ENCODE assay signal across 15 cellular contexts in the genomic region with DNA sequence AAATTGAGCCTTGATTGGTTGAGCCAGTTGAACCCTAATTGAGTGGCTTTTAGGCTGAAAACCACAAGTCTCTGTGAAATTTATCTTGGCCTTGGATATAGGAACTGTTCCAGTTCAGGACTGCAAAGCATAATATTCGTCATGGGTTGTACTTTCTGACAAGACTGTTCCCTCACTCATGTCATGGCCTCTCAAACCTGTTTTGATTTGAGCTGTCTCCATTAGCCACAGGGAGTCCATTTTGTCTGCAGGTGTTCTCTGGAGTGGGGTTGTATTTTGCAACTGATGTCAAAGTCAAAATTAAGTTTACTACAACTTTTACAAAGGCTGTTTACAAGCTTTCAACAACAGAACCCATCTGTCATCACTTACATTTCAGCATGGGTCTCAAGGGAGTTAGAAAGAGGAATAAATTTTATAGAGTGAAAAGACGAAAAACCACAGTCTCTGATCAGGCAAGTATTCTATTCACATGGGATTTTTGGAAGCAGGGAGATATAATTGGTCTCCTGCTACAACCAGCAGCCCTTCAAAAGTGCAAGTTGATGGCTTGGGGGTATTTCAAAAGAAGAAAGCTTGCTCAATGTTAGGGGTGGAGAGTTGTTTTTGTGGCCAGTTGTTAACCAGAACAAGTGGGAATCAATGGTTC.
DNase-seq lines count a peak whose midpoint lies in the region; ATAC-seq and TF ChIP-seq lines count a peak whose summit lies in the region.
"Had no signal": no experiment of that assay in that cellular context is flagged by ENCODE, and none has a peak within 500 bp of the region (broad histone marks: within the 10 kb centered on the region; RNA-seq: fewer than 3 reads in every experiment).

No MANE protein-coding gene starts in this region.

- no peak for ATAC-seq in HG02885 (IDR thresholded peaks at IDR 0.05; ENCODE audit: poor library complexity, unreplicated experiment)
- no peak for ATAC-seq in activated naive CD8-positive, alpha-beta T cell treated with anti-CD3 and anti-CD28 coated beads, Interleukin-2, amount 50 U/mL, for 24 hours
- ATAC-seq: A549 had no signal

- no peaks in the 10 kb centered on the region for H3K27me3 Mint-ChIP-seq in activated naive CD8-positive, alpha-beta T cell treated with anti-CD3 and anti-CD28 coated beads, Interleukin-2, amount 50 U/mL, for 24 hours
- H3K27me3 Mint-ChIP-seq: CD4-positive, CD25-positive, alpha-beta regulatory T cell had no signal

- no peak overlapping the region for H3K4ac ChIP-seq in mesendoderm (ENCODE audit: low read depth, low read length)

- no peaks in the 10 kb centered on the region for H3K4me1 Mint-ChIP-seq in activated naive CD8-positive, alpha-beta T cell treated with anti-CD3 and anti-CD28 coated beads, Interleukin-2, amount 50 U/mL, for 24 hours
- H3K4me1 Mint-ChIP-seq: CD4-positive, CD25-positive, alpha-beta regulatory T cell had no signal

- H3K56ac ChIP-seq in mesendoderm (ENCODE audit: low read length), result no peak overlapping the region

- H3K36me3 Mint-ChIP-seq in activated naive CD8-positive, alpha-beta T cell treated with anti-CD3 and anti-CD28 coated beads, Interleukin-2, amount 50 U/mL, for 24 hours (ENCODE audit: low read depth), result no peaks in the 10 kb centered on the region
- H3K36me3 Mint-ChIP-seq: CD4-positive, CD25-positive, alpha-beta regulatory T cell had no signal

- no peak overlapping the region for H2BK5ac ChIP-seq in mesendoderm (ENCODE audit: low read length)

- H3K4me1 ChIP-seq in A673 (ENCODE audit: insufficient read depth, low read length, poor library complexity, severe bottlenecking) (peaks cover 24% of the 10 kb centered on the region), mesendoderm (ENCODE audit: control insufficient read depth, low read depth, low read length) (no peaks in the 10 kb centered on the region)
- H3K4me1 ChIP-seq: A549 had no signal

- POLR2A ChIA-PET in A673 (lab: Charles Lee; ENCODE audit: low non-redundant PET), result no interaction called here
- POLR2A ChIA-PET in HEK293T (lab: Yijun Ruan, JAX), result no interaction called here

- DNase-seq in A673 (ENCODE audit: low spot score), result peak; percentile 80
- no peak for DNase-seq in HEK293T (ENCODE audit: extremely low spot score)
- peak; percentile 86 for DNase-seq in SK-N-MC (ENCODE audit: low read depth, low spot score)
- DNase-seq in mesendoderm, result no peak
- DNase-seq in foreskin melanocyte, result no peak
- DNase-seq in stimulated activated CD8-positive, alpha-beta memory T cell treated with anti-CD3 and anti-CD28 coated beads, Interleukin-4, amount 100 ng/mL, for 48 hours, result no peak
- no peak for DNase-seq in activated naive CD8-positive, alpha-beta T cell treated with anti-CD3 and anti-CD28 coated beads, Interleukin-2, amount 50 U/mL, for 24 hours
- DNase-seq: CD4-positive, CD25-positive, alpha-beta regulatory T cell; KG1; NCI-H1417; NCI-H1930; NCI-H524 treated with DMSO at 0.1 percent for 48 hours; PC-9 had no signal

- H3K4me3 ChIP-seq in A673 (ENCODE audit: low read depth, low read length, poor library complexity, severe bottlenecking) (no peak overlapping the region), SK-N-MC (peak overlapping the region; percentile 37), mesendoderm (ENCODE audit: low read length) (no peak overlapping the region)
- H3K4me3 ChIP-seq: A549, PC-9 had no signal

- H3K79me2 ChIP-seq in mesendoderm (ENCODE audit: control insufficient read depth, insufficient read depth, low read length), result no peaks in the 10 kb centered on the region

- H2BK120ac ChIP-seq in mesendoderm (ENCODE audit: low read depth, low read length), result no peak overlapping the region

- H3K36me3 ChIP-seq in A673 (ENCODE audit: insufficient read depth, low read length, poor library complexity, severe bottlenecking), result no peaks in the 10 kb centered on the region
- H3K36me3 ChIP-seq in SK-N-MC (ENCODE audit: insufficient read depth, low read length), result no peaks in the 10 kb centered on the region
- H3K36me3 ChIP-seq in mesendoderm (ENCODE audit: control insufficient read depth, insufficient read depth, low read length), result no peaks in the 10 kb centered on the region

- BruUV-seq in A673 (replicated peaks; lab: Mats Ljungman, UMichigan), result no TSS peak

- intact Hi-C loops in A673 (cut with micrococcal nuclease; ENCODE audit: unreplicated experiment), result no loop called here

- H3K23ac ChIP-seq in mesendoderm (ENCODE audit: low read length), result no peak overlapping the region

- no peak overlapping the region for H2BK15ac ChIP-seq in mesendoderm (replicated peaks; ENCODE audit: low read depth)

- no peak overlapping the region for H2AK5ac ChIP-seq in mesendoderm (ENCODE audit: low read length)

- H3K4me3 Mint-ChIP-seq in activated naive CD8-positive, alpha-beta T cell treated with anti-CD3 and anti-CD28 coated beads, Interleukin-2, amount 50 U/mL, for 24 hours, result no peak overlapping the region
- H3K4me3 Mint-ChIP-seq: CD4-positive, CD25-positive, alpha-beta regulatory T cell had no signal

- no CpG with 5 or more reads among the region's 2 CpGs for WGBS in mesendoderm (ENCODE audit: extremely low coverage, insufficient coverage, low lambda C conversion rate)

- no peaks in the 10 kb centered on the region for H3K27me3 ChIP-seq in A673 (replicated peaks; ENCODE audit: insufficient read depth, low read depth, low read length, poor library complexity)
- H3K27me3 ChIP-seq in mesendoderm (ENCODE audit: insufficient read depth, low read length, poor library complexity), result no peaks in the 10 kb centered on the region

- peak overlapping the region; percentile 56 for H4K8ac ChIP-seq in mesendoderm (ENCODE audit: low read depth, low read length)

- H3K4me2 ChIP-seq in mesendoderm (ENCODE audit: low read length), result no peak overlapping the region
- H3K4me2 ChIP-seq: A549, PC-9 had no signal

- no peaks in the 10 kb centered on the region for H3K9me3 ChIP-seq in A673 (ENCODE audit: low read depth, low read length, poor library complexity, severe bottlenecking)
- no peaks in the 10 kb centered on the region for H3K9me3 ChIP-seq in SK-N-MC (ENCODE audit: low read depth, low read length)
- H3K9me3 ChIP-seq: A549 had no signal

- H4K5ac ChIP-seq in mesendoderm (ENCODE audit: low read length), result no peak overlapping the region

- no peak overlapping the region for H3K9ac ChIP-seq in SK-N-MC (ENCODE audit: insufficient read length)
- H3K9ac ChIP-seq in mesendoderm (ENCODE audit: low read length), result no peak overlapping the region

- TF ChIP-seq CTCF in A673 (conservative IDR thresholded peaks at IDR 0.05; ENCODE audit: low read depth, low read length), result no peak

- no peak overlapping the region for H3K18ac ChIP-seq in mesendoderm (ENCODE audit: low read length)

- H3K9me3 Mint-ChIP-seq in activated naive CD8-positive, alpha-beta T cell treated with anti-CD3 and anti-CD28 coated beads, Interleukin-2, amount 50 U/mL, for 24 hours, result peaks cover 21% of the 10 kb centered on the region

- H3K27ac ChIP-seq in A673 (ENCODE audit: low read depth, low read length, poor library complexity, severe bottlenecking) (peak overlapping the region; percentile 5), SK-N-MC (peak overlapping the region; percentile 62; the same call in 1 of the 2 replicates), mesendoderm (ENCODE audit: low read depth, low read length) (no peak overlapping the region)
- H3K27ac ChIP-seq: A549, PC-9 had no signal

- no peak overlapping the region for H3K27ac Mint-ChIP-seq in activated naive CD8-positive, alpha-beta T cell treated with anti-CD3 and anti-CD28 coated beads, Interleukin-2, amount 50 U/mL, for 24 hours
- H3K27ac Mint-ChIP-seq: CD4-positive, CD25-positive, alpha-beta regulatory T cell had no signal

- H3K79me1 ChIP-seq in mesendoderm (ENCODE audit: low read length), result no peaks in the 10 kb centered on the region

- CTCF ChIA-PET in A673 (lab: Charles Lee), result no interaction called here
- CTCF ChIA-PET in HEK293T (lab: Yijun Ruan, JAX), result no interaction called here

TF ChIP-seq in HEK293T, 16 proteins besides CTCF, POLR2A, EP300 and RAD21:
- TF ChIP-seq PKNOX1 (IDR thresholded peaks at IDR 0.05), result peak; percentile 61
- no peak for TF ChIP-seq SUZ12 (IDR thresholded peaks at IDR 0.05)
TF ChIP-seq in HEK293T: peak in this region for 1.

Comparison
In these comparisons a context has a peak if more than half of its experiments do, and no peak if none do; other contexts are left out.
1. DNase-seq: peak in A673 (single experiment) and SK-N-MC (single experiment); none in HEK293T (single experiment), mesendoderm (single experiment), foreskin melanocyte (single experiment), stimulated activated CD8-positive, alpha-beta memory T cell treated with anti-CD3 and anti-CD28 coated beads, Interleukin-4, amount 100 ng/mL, for 48 hours (single experiment) and activated naive CD8-positive, alpha-beta T cell treated with anti-CD3 and anti-CD28 coated beads, Interleukin-2, amount 50 U/mL, for 24 hours (single experiment).